ENCODE assay signal across 8 cellular contexts in the genomic region with DNA sequence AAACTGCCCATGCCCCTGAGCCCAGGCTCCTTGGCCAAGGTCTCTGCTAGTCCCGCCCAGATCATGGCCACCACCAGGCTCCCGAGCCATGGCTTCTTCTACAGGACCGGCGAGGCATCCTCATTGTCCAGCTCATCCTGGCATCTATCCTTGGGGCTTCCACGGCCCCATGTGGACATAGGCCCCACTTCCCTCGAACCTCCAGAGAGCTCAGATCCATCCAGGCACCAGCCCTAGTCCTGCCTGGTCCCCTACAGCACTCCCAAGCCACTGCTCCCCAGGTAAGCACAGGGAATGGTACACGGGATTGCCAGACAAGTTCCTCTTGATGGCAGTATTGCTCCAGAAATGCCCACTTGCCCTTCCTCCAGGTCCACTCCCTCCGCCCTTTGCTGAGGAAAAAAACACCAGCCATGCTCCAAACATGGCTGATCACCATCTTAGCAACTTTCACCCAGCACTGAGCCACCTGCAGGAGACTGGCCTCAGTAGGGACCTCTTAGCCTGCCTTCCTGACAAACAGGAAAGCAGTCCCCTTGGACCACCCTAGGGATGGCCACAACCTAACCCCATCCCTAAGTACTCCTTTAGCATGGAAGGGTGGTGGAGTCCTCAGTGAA.
DNase-seq lines count a peak whose midpoint lies in the region; ATAC-seq lines count a peak whose summit lies in the region.

No MANE protein-coding gene starts in this region.

- peak; percentile 73 for ATAC-seq in GM19397 (IDR thresholded peaks at IDR 0.05; ENCODE audit: unreplicated experiment)
- ATAC-seq in left colon: peak; percentile 82
- no peak for ATAC-seq in GM18498 (IDR thresholded peaks at IDR 0.05; ENCODE audit: unreplicated experiment)
- no peak for ATAC-seq in HG03039 (IDR thresholded peaks at IDR 0.05; ENCODE audit: unreplicated experiment)

- intact Hi-C loops in left colon (cut with DNase I, micrococcal nuclease): no loop called here

- peak; percentile 75 for DNase-seq in DMS53 (lab: John Stamatoyannopoulos, UW)
- peak; percentile 31 for DNase-seq in HK-2 (ENCODE audit: unreplicated experiment)
- peak; percentile 61 for DNase-seq in T-helper 9 cell
- peak; percentile 63 to 92 for DNase-seq in left colon
- DNase-seq in NCI-H345 (lab: John Stamatoyannopoulos, UW): no peak

Comparison
In these comparisons a context has a peak if more than half of its experiments do, and no peak if none do; other contexts are left out.
1. ATAC-seq: peak in GM19397 (single experiment) and left colon (single experiment); none in GM18498 (single experiment) and HG03039 (single experiment).